Comparison of ENCODE assay signal across 17 cellular contexts in genomic region chr10:45403151-45403550, GRCh38. TPM values are rescaled to one million over a fixed set of nuclear protein-coding genes. Genes with fewer than 3 reads are reported as not detected.
"Had no signal": no experiment of that assay in that cellular context is flagged by ENCODE, and none has a peak within 500 bp of the region (broad histone marks: within the 10 kb centered on the region; RNA-seq: fewer than 3 reads in every experiment).

No MANE protein-coding gene starts in this region.

- H3K9me3 ChIP-seq: colonic mucosa, esophagus squamous epithelium, prostate gland, transverse colon had no signal

- H3K9me3 Mint-ChIP-seq: activated naive CD4-positive, alpha-beta T cell treated with anti-CD3 and anti-CD28 coated beads for 36 hours; activated naive CD8-positive, alpha-beta T cell treated with anti-CD3 and anti-CD28 coated beads, Interleukin-2, amount 50 U/mL, for 24 hours; activated T-helper 17 cell treated with anti-CD3 and anti-CD28 coated beads, Interleukin-2, amount 50 U/mL, for 72 hours; natural killer cell treated with Interleukin-12 subunit alpha and Interleukin-12 subunit beta and Interleukin-15 and Interleukin-18, amount 100 ng/mL, for 72 hours had no signal

- H3K4me1 ChIP-seq: colonic mucosa, esophagus squamous epithelium, prostate gland, transverse colon had no signal

- DNase-seq: activated naive CD4-positive, alpha-beta T cell treated with anti-CD3 and anti-CD28 coated beads for 36 hours; activated naive CD8-positive, alpha-beta T cell treated with anti-CD3 and anti-CD28 coated beads, Interleukin-2, amount 50 U/mL, for 24 hours; colonic mucosa; esophagus squamous epithelium; head of caudate nucleus; right cardiac atrium; stimulated activated CD4-positive, alpha-beta T cell treated with anti-CD3 and anti-CD28 coated beads, Interleukin-15, amount 100 ng/mL, for 24 hours; stimulated activated CD4-positive, alpha-beta T cell treated with anti-CD3 and anti-CD28 coated beads, Interleukin-4, amount 100 ng/mL, for 4 hours; stimulated activated CD8-positive, alpha-beta memory T cell treated with anti-CD3 and anti-CD28 coated beads, Interleukin-4, amount 100 ng/mL, for 48 hours; stimulated activated naive CD8-positive, alpha-beta T cell treated with anti-CD3 and anti-CD28 coated beads, Interleukin-15, Interleukin-2, amounts not matched to agents 100 U/mL and 50 U/mL, for 24 hours; transverse colon had no signal

- H3K27ac ChIP-seq: colonic mucosa, esophagus squamous epithelium, prostate gland, skin epidermis had no signal

- ATAC-seq: activated CD4-positive, CD25-positive, alpha-beta regulatory T cell treated with anti-CD3 and anti-CD28 coated beads, Interleukin-2, amount 50 U/mL, for 24 hours; activated naive CD8-positive, alpha-beta T cell treated with anti-CD3 and anti-CD28 coated beads, Interleukin-2, amount 50 U/mL, for 24 hours; activated T-helper 17 cell treated with anti-CD3 and anti-CD28 coated beads, Interleukin-2, amount 50 U/mL, for 72 hours; natural killer cell treated with Interleukin-12 subunit alpha and Interleukin-12 subunit beta and Interleukin-15 and Interleukin-18, amount 100 ng/mL, for 72 hours; right cardiac atrium; stimulated activated naive CD8-positive, alpha-beta T cell treated with anti-CD3 and anti-CD28 coated beads, Interleukin-15, Interleukin-2, amounts not matched to agents 100 U/mL and 50 U/mL, for 24 hours had no signal

- H3K36me3 ChIP-seq: colonic mucosa, esophagus squamous epithelium, prostate gland, transverse colon had no signal

- H3K4me3 ChIP-seq: colonic mucosa, esophagus squamous epithelium, prostate gland, skin epidermis, transverse colon had no signal

- H3K4me3 Mint-ChIP-seq: activated naive CD4-positive, alpha-beta T cell treated with anti-CD3 and anti-CD28 coated beads for 36 hours; activated naive CD8-positive, alpha-beta T cell treated with anti-CD3 and anti-CD28 coated beads, Interleukin-2, amount 50 U/mL, for 24 hours; activated T-helper 17 cell treated with anti-CD3 and anti-CD28 coated beads, Interleukin-2, amount 50 U/mL, for 72 hours; natural killer cell treated with Interleukin-12 subunit alpha and Interleukin-12 subunit beta and Interleukin-15 and Interleukin-18, amount 100 ng/mL, for 72 hours had no signal

- H3K27ac Mint-ChIP-seq: activated naive CD4-positive, alpha-beta T cell treated with anti-CD3 and anti-CD28 coated beads for 36 hours; activated naive CD8-positive, alpha-beta T cell treated with anti-CD3 and anti-CD28 coated beads, Interleukin-2, amount 50 U/mL, for 24 hours; natural killer cell treated with Interleukin-12 subunit alpha and Interleukin-12 subunit beta and Interleukin-15 and Interleukin-18, amount 100 ng/mL, for 72 hours had no signal

- H3K27me3 ChIP-seq: colonic mucosa, transverse colon had no signal

- H3K27me3 Mint-ChIP-seq: activated naive CD8-positive, alpha-beta T cell treated with anti-CD3 and anti-CD28 coated beads, Interleukin-2, amount 50 U/mL, for 24 hours; activated T-helper 17 cell treated with anti-CD3 and anti-CD28 coated beads, Interleukin-2, amount 50 U/mL, for 72 hours had no signal

RNA-seq across cellular contexts. Expression of gene ALOX5, which starts 29.1 kb away (rescaled TPM):
- total RNA-seq: osteoblast had no signal
